ENCODE assay signal across 1 cellular context in the genomic region with DNA sequence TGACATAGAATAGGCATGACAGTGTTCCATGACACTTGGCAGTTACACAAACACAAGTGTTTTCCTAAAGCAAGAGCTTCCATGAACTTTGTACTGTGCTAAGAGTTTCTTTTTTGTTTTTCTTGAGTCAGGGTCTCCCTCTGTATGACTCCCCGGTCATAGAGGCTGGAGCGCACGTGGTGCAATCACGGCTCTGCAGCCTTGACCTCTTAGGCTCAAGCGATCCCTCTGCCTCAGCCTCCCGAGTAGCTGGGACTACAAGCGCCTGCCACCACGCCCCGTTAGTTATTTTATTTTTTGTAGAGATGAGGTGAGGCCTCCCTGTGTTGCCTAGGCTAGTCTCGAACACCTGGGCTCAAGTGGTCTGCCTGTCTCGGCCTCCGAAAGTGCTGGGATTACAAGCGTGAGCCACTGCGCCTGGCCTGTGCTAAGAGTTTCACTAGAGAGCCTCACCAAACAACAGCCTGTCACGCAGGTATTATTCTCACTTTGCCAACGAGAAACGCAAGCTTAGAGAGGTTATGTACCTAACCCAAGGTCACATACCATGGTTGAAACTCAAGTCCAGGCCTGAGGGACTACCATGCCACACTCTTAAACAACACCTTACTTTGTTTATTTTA.
TF ChIP-seq lines count a peak whose summit lies in the region.

No MANE protein-coding gene starts in this region.

TF ChIP-seq in HepG2, 621 proteins besides CTCF, POLR2A, EP300 and RAD21 (continues in another document):
- TF ChIP-seq ZNF670 (CRISPR knock-in tag; IDR thresholded peaks at IDR 0.05; ENCODE audit: borderline replicate concordance) (no peak), RCOR2 (CRISPR knock-in tag; IDR thresholded peaks at IDR 0.05) (peak; percentile 64; the same call in 1 of the 2 replicates), HNRNPUL1 (IDR thresholded peaks at IDR 0.05; ENCODE audit: low read depth, low read length) (no peak), SNRNP70 (IDR thresholded peaks at IDR 0.05; ENCODE audit: low read depth, low read length) (no peak), MYNN (CRISPR knock-in tag; IDR thresholded peaks at IDR 0.05; ENCODE audit: low read depth) (no peak), PHF21A (CRISPR knock-in tag; IDR thresholded peaks at IDR 0.05) (peak; percentile 51; the same call in 1 of the 2 replicates), NR2C2 (CRISPR knock-in tag; IDR thresholded peaks at IDR 0.05; ENCODE audit: borderline replicate concordance) (peak; percentile 68), ZNF30 (CRISPR knock-in tag; IDR thresholded peaks at IDR 0.05) (no peak), CREM (IDR thresholded peaks at IDR 0.05) (peak; percentile 40; the same call in 1 of the 2 replicates), CREM (CRISPR knock-in tag; IDR thresholded peaks at IDR 0.05) (no peak), FOXK1 (CRISPR knock-in tag; IDR thresholded peaks at IDR 0.05; ENCODE audit: borderline replicate concordance, low read depth) (0 out of 2 replicates have a peak, but pooled peaks have one; percentile 31), ZNF678 (CRISPR knock-in tag; IDR thresholded peaks at IDR 0.05) (no peak), WIZ (CRISPR knock-in tag; IDR thresholded peaks at IDR 0.05) (peak; percentile 31; the same call in 1 of the 2 replicates), ZNF607 (CRISPR knock-in tag; IDR thresholded peaks at IDR 0.05; ENCODE audit: borderline replicate concordance) (peak; percentile 60; the same call in 1 of the 2 replicates), ZNF557 (CRISPR knock-in tag; IDR thresholded peaks at IDR 0.05) (no peak), HIVEP1 (CRISPR knock-in tag; IDR thresholded peaks at IDR 0.05) (no peak), BHLHE40 (IDR thresholded peaks at IDR 0.05; ENCODE audit: low read length) (no peak), ZNF598 (CRISPR knock-in tag; IDR thresholded peaks at IDR 0.05; ENCODE audit: borderline replicate concordance) (peak; percentile 14; the same call in 1 of the 2 replicates), ZFX (CRISPR knock-in tag; IDR thresholded peaks at IDR 0.05; ENCODE audit: low read depth) (peak; percentile 28; the same call in 1 of the 2 replicates), SALL2 (CRISPR knock-in tag; IDR thresholded peaks at IDR 0.05) (no peak), FOSL2 (CRISPR knock-in tag; IDR thresholded peaks at IDR 0.05) (peak; percentile 44), ZFP82 (CRISPR knock-in tag; IDR thresholded peaks at IDR 0.05; ENCODE audit: borderline replicate concordance) (no peak), ZMYM2 (CRISPR knock-in tag; IDR thresholded peaks at IDR 0.05) (peak; percentile 76)
- TF ChIP-seq, protein P1, sequence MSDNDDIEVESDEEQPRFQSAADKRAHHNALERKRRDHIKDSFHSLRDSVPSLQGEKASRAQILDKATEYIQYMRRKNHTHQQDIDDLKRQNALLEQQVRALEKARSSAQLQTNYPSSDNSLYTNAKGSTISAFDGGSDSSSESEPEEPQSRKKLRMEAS (IDR thresholded peaks at IDR 0.05) = peak; percentile 58
- TF ChIP-seq, protein P2, sequence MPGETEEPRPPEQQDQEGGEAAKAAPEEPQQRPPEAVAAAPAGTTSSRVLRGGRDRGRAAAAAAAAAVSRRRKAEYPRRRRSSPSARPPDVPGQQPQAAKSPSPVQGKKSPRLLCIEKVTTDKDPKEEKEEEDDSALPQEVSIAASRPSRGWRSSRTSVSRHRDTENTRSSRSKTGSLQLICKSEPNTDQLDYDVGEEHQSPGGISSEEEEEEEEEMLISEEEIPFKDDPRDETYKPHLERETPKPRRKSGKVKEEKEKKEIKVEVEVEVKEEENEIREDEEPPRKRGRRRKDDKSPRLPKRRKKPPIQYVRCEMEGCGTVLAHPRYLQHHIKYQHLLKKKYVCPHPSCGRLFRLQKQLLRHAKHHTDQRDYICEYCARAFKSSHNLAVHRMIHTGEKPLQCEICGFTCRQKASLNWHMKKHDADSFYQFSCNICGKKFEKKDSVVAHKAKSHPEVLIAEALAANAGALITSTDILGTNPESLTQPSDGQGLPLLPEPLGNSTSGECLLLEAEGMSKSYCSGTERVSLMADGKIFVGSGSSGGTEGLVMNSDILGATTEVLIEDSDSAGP (CRISPR knock-in tag; IDR thresholded peaks at IDR 0.05; ENCODE audit: borderline replicate concordance) = 0 out of 2 replicates have a peak, but pooled peaks have one; percentile 19
- TF ChIP-seq, protein P3, sequence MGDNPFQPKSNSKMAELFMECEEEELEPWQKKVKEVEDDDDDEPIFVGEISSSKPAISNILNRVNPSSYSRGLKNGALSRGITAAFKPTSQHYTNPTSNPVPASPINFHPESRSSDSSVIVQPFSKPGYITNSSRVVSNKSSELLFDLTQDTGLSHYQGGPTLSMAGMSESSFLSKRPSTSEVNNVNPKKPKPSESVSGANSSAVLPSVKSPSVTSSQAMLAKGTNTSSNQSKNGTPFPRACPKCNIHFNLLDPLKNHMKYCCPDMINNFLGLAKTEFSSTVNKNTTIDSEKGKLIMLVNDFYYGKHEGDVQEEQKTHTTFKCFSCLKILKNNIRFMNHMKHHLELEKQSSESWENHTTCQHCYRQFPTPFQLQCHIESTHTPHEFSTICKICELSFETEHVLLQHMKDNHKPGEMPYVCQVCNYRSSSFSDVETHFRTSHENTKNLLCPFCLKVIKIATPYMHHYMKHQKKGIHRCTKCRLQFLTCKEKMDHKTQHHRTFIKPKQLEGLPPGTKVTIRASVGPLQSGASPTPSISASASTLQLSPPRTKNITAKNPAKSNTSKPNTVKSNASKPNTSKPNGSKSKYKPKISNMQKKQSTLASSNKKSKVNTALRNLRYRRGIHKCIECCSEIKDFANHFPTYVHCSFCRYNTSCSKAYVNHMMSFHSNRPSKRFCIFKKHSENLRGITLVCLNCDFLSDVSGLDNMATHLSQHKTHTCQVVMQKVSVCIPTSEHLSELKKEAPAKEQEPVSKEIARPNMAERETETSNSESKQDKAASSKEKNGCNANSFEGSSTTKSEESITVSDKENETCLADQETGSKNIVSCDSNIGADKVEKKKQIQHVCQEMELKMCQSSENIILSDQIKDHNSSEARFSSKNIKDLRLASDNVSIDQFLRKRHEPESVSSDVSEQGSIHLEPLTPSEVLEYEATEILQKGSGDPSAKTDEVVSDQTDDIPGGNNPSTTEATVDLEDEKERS (CRISPR knock-in tag; IDR thresholded peaks at IDR 0.05) = 0 out of 2 replicates have a peak, but pooled peaks have one; percentile 50
- TF ChIP-seq, protein P4, sequence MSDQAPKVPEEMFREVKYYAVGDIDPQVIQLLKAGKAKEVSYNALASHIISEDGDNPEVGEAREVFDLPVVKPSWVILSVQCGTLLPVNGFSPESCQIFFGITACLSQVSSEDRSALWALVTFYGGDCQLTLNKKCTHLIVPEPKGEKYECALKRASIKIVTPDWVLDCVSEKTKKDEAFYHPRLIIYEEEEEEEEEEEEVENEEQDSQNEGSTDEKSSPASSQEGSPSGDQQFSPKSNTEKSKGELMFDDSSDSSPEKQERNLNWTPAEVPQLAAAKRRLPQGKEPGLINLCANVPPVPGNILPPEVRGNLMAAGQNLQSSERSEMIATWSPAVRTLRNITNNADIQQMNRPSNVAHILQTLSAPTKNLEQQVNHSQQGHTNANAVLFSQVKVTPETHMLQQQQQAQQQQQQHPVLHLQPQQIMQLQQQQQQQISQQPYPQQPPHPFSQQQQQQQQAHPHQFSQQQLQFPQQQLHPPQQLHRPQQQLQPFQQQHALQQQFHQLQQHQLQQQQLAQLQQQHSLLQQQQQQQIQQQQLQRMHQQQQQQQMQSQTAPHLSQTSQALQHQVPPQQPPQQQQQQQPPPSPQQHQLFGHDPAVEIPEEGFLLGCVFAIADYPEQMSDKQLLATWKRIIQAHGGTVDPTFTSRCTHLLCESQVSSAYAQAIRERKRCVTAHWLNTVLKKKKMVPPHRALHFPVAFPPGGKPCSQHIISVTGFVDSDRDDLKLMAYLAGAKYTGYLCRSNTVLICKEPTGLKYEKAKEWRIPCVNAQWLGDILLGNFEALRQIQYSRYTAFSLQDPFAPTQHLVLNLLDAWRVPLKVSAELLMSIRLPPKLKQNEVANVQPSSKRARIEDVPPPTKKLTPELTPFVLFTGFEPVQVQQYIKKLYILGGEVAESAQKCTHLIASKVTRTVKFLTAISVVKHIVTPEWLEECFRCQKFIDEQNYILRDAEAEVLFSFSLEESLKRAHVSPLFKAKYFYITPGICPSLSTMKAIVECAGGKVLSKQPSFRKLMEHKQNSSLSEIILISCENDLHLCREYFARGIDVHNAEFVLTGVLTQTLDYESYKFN (CRISPR knock-in tag; conservative IDR thresholded peaks at IDR 0.05) = peak; percentile 65
- TF ChIP-seq, protein P5, sequence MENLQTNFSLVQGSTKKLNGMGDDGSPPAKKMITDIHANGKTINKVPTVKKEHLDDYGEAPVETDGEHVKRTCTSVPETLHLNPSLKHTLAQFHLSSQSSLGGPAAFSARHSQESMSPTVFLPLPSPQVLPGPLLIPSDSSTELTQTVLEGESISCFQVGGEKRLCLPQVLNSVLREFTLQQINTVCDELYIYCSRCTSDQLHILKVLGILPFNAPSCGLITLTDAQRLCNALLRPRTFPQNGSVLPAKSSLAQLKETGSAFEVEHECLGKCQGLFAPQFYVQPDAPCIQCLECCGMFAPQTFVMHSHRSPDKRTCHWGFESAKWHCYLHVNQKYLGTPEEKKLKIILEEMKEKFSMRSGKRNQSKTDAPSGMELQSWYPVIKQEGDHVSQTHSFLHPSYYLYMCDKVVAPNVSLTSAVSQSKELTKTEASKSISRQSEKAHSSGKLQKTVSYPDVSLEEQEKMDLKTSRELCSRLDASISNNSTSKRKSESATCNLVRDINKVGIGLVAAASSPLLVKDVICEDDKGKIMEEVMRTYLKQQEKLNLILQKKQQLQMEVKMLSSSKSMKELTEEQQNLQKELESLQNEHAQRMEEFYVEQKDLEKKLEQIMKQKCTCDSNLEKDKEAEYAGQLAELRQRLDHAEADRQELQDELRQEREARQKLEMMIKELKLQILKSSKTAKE (CRISPR knock-in tag; IDR thresholded peaks at IDR 0.05; ENCODE audit: borderline replicate concordance) = no peak
- TF ChIP-seq, protein P6, sequence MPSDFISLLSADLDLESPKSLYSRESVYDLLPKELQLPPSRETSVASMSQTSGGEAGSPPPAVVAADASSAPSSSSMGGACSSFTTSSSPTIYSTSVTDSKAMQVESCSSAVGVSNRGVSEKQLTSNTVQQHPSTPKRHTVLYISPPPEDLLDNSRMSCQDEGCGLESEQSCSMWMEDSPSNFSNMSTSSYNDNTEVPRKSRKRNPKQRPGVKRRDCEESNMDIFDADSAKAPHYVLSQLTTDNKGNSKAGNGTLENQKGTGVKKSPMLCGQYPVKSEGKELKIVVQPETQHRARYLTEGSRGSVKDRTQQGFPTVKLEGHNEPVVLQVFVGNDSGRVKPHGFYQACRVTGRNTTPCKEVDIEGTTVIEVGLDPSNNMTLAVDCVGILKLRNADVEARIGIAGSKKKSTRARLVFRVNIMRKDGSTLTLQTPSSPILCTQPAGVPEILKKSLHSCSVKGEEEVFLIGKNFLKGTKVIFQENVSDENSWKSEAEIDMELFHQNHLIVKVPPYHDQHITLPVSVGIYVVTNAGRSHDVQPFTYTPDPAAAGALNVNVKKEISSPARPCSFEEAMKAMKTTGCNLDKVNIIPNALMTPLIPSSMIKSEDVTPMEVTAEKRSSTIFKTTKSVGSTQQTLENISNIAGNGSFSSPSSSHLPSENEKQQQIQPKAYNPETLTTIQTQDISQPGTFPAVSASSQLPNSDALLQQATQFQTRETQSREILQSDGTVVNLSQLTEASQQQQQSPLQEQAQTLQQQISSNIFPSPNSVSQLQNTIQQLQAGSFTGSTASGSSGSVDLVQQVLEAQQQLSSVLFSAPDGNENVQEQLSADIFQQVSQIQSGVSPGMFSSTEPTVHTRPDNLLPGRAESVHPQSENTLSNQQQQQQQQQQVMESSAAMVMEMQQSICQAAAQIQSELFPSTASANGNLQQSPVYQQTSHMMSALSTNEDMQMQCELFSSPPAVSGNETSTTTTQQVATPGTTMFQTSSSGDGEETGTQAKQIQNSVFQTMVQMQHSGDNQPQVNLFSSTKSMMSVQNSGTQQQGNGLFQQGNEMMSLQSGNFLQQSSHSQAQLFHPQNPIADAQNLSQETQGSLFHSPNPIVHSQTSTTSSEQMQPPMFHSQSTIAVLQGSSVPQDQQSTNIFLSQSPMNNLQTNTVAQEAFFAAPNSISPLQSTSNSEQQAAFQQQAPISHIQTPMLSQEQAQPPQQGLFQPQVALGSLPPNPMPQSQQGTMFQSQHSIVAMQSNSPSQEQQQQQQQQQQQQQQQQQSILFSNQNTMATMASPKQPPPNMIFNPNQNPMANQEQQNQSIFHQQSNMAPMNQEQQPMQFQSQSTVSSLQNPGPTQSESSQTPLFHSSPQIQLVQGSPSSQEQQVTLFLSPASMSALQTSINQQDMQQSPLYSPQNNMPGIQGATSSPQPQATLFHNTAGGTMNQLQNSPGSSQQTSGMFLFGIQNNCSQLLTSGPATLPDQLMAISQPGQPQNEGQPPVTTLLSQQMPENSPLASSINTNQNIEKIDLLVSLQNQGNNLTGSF (CRISPR knock-in tag; IDR thresholded peaks at IDR 0.05) = no peak
- TF ChIP-seq, protein P7, sequence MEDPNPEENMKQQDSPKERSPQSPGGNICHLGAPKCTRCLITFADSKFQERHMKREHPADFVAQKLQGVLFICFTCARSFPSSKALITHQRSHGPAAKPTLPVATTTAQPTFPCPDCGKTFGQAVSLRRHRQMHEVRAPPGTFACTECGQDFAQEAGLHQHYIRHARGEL (CRISPR knock-in tag; IDR thresholded peaks at IDR 0.05) = no peak
- TF ChIP-seq, protein P8, sequence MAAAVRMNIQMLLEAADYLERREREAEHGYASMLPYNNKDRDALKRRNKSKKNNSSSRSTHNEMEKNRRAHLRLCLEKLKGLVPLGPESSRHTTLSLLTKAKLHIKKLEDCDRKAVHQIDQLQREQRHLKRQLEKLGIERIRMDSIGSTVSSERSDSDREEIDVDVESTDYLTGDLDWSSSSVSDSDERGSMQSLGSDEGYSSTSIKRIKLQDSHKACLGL (CRISPR knock-in tag; IDR thresholded peaks at IDR 0.05) = no peak
- TF ChIP-seq, protein P9, sequence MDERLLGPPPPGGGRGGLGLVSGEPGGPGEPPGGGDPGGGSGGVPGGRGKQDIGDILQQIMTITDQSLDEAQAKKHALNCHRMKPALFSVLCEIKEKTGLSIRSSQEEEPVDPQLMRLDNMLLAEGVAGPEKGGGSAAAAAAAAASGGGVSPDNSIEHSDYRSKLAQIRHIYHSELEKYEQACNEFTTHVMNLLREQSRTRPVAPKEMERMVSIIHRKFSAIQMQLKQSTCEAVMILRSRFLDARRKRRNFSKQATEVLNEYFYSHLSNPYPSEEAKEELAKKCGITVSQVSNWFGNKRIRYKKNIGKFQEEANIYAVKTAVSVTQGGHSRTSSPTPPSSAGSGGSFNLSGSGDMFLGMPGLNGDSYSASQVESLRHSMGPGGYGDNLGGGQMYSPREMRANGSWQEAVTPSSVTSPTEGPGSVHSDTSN (CRISPR knock-in tag; IDR thresholded peaks at IDR 0.05) = no peak
